In the genomic region with DNA sequence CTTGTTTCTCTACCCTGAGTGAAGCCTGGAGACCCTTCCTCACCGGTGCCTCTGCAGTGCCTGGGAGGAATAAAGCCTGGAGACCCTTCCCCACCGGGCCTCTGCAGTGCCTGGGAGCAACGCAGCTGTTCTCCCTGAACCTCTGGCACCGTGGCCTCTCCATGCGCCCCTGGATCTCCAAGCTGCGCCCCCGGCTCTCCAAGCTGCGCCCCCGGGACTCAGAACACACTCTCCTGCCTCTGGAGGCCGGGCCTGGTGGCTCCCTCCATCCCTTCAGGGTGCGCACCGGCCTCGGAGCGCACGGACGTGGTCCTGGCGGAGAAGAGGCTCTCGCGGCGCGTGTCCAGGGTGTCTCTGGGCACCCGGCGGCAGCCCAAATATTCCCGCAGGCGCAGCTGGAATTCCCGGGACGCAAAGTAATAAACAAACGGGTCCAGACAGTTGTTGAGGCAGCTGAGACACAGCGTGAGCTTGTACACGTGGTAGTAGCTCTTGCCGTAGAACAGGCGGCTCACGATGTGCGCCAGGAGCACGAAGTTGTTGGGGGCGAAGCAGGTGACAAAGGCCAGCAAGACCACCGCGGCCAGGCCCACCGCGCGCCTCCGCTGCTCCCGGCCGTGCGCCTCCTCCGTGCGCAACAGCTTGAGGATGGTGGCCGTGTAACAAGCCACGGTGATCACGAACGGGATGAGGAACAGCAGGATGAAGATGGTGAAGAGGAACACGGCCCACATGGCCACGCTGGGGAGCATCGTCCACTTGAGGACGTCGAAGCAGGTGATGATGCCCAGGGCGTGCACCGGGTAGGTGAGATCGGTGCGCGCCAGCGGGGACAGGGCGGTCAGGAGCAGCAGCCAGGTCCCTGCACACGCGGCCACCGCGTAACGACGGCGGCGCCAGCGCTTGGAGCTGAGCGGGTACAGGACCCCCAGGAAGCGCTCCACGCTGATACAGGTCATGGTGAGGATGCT, we compare ENCODE assay signal across 13 cellular contexts. TPM values are rescaled to one million over a fixed set of nuclear protein-coding genes. Genes with fewer than 3 reads are reported as not detected.
DNase-seq lines count a peak whose midpoint lies in the region; FAIRE-seq and TF ChIP-seq lines count a peak whose summit lies in the region.
"Had no signal": no experiment of that assay in that cellular context is flagged by ENCODE, and none has a peak within 500 bp of the region (broad histone marks: within the 10 kb centered on the region; RNA-seq: fewer than 3 reads in every experiment).

No MANE protein-coding gene starts in this region.

- H3K9me3 ChIP-seq in Peyer's patch (no peaks in the 10 kb centered on the region), colonic mucosa (no peaks in the 10 kb centered on the region)
- H3K9me3 ChIP-seq: body of pancreas, testis had no signal

- H3K4me1 ChIP-seq in Peyer's patch (peaks cover 0 to 17% (median 10%) of the 10 kb centered on the region in 4 donors), colonic mucosa (no peaks in the 10 kb centered on the region)
- H3K4me1 ChIP-seq: body of pancreas, testis had no signal

- FAIRE-seq in GM12892 (lab: Jason Lieb, UNC), result peak; percentile 27
- FAIRE-seq: islet of Langerhans, RCC 7860 had no signal

- H3K4me3 Mint-ChIP-seq in osteocyte (ENCODE audit: unreplicated experiment), result no peak overlapping the region

- no peak overlapping the region for H3K9ac ChIP-seq in colonic mucosa (ENCODE audit: low read depth in 2 of 2, low read length in 2 of 2)

- no peaks in the 10 kb centered on the region for H3K36me3 ChIP-seq in Peyer's patch
- no peaks in the 10 kb centered on the region for H3K36me3 ChIP-seq in colonic mucosa

- H3K27ac Mint-ChIP-seq in osteocyte (ENCODE audit: unreplicated experiment), result no peak overlapping the region

- peaks cover 24% of the 10 kb centered on the region for H3K4me1 Mint-ChIP-seq in osteocyte (ENCODE audit: unreplicated experiment)

- TF ChIP-seq POLR2A in GM12892 (IDR thresholded peaks at IDR 0.05; ENCODE audit: low read depth, low read length) (no peak), Peyer's patch (IDR thresholded peaks at IDR 0.05) (no peak)

- H3K27me3 ChIP-seq in Peyer's patch, result no peaks in the 10 kb centered on the region
- H3K27me3 ChIP-seq in colonic mucosa, result peaks cover 3% of the 10 kb centered on the region
- H3K27me3 ChIP-seq: body of pancreas, testis had no signal

- H3K27ac ChIP-seq in Peyer's patch, result peak overlapping the region in 1 of 4 donors; percentile 78
- no peak overlapping the region for H3K27ac ChIP-seq in colonic mucosa
- H3K27ac ChIP-seq: body of pancreas, testis, VCaP had no signal

- DNase-seq in GM12892 (ENCODE audit: insufficient read length) (no peak), Peyer's patch (peak in 2 of 3 donors; percentile 15 to 47), colonic mucosa (peak; percentile 14), osteocyte (ENCODE audit: extremely low spot score, unreplicated experiment) (peak; percentile 86), NAMALWA (ENCODE audit: low spot score) (no peak), germinal center (ENCODE audit: low spot score) (no peak), HT-29 (ENCODE audit: low spot score) (no peak)
- DNase-seq: body of pancreas; stimulated activated CD4-positive, alpha-beta T cell treated with anti-CD3 and anti-CD28 coated beads, Interleukin-2, amount 100 ng/mL, for 48 hours; testis had no signal

- intact Hi-C loops in colonic mucosa (cut with DNase I), result loop anchor here (5.0 kb wide), 1 partner anchor 112 kb away; no protein-coding TSS in a partner anchor

- no peaks in the 10 kb centered on the region for H3K9me3 Mint-ChIP-seq in osteocyte (ENCODE audit: unreplicated experiment)

- H3K36me3 Mint-ChIP-seq in osteocyte (ENCODE audit: unreplicated experiment), result no peaks in the 10 kb centered on the region

- H3K4me3 ChIP-seq in Peyer's patch, result no peak overlapping the region
- no peak overlapping the region for H3K4me3 ChIP-seq in colonic mucosa
- H3K4me3 ChIP-seq: body of pancreas had no signal

- no peaks in the 10 kb centered on the region for H3K27me3 Mint-ChIP-seq in osteocyte (ENCODE audit: unreplicated experiment)

- TF ChIP-seq CTCF in Peyer's patch (IDR thresholded peaks at IDR 0.05), result no peak
- TF ChIP-seq CTCF in colonic mucosa (IDR thresholded peaks at IDR 0.05), result no peak
- TF ChIP-seq CTCF in osteocyte (IDR thresholded peaks at IDR 0.05), result no peak

RNA-seq across cellular contexts. Expression of a gene that starts 12.8 kb away (rescaled TPM):
- 23.3 TPM for polyA plus RNA-seq in GM12892 (2012; ENCODE audit: missing spikeins)
- 10 to 100 TPM in 3 of 4 donors, 1 to 10 TPM in 1; 9.5 to 23.9 (median 15.1) TPM for total RNA-seq in Peyer's patch
- total RNA-seq in colonic mucosa, result 10 to 100 TPM; 17.4 to 21.6 TPM
- 33.3 and 35.9 TPM in 2 replicates for total RNA-seq in osteocyte
- total RNA-seq in HT-29 (2014; rRNA removed; shearing (Covaris generic)), result 11.6 and 15.2 TPM in 2 replicates

Comparison
In these comparisons a context has a peak if more than half of its experiments do, and no peak if none do; other contexts are left out.
1. DNase-seq: peak in Peyer's patch (2 of 3), colonic mucosa (single experiment) and osteocyte (single experiment); none in GM12892 (single experiment), NAMALWA (single experiment), germinal center (single experiment) and HT-29 (single experiment).